ENCODE assay signal across 7 cellular contexts in the genomic region with DNA sequence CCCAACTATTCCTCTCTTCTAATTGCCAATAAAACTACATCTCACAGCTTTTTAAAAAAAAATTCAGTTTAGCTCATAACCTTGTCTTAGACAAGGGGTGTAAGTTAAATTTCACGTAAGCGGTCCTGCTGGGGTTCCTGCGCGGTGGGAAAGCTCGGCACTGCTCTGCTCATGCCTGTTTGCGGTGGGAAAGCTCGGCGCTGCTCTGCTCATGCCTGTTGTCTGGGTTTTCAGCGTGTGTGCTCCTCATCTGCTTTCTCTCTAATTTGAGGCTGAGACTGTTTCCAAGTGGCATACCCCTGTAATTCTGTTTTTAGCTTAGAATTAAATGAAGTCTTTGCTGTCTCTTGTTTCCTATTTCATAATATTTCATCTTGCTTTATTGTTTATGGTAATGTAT. TPM values are rescaled to one million over a fixed set of nuclear protein-coding genes. Genes with fewer than 3 reads are reported as not detected.
DNase-seq lines count a peak whose midpoint lies in the region; ATAC-seq and TF ChIP-seq lines count a peak whose summit lies in the region.

No MANE protein-coding gene starts in this region.

- TF ChIP-seq CTCF in GM12865 (IDR thresholded peaks at IDR 0.05; ENCODE audit: insufficient read depth, low read depth, low read length, missing control alignments) = no peak
- TF ChIP-seq CTCF in fibroblast of villous mesenchyme (IDR thresholded peaks at IDR 0.05; ENCODE audit: insufficient read depth, low read depth, low read length) = no peak
- TF ChIP-seq CTCF in tibial nerve (IDR thresholded peaks at IDR 0.05) = no peak

- 71 to 83% methylated on average over 9 of the region's 9 CpGs for WGBS in tibial nerve, 2 donors

- no peak for TF ChIP-seq EP300 in tibial nerve (IDR thresholded peaks at IDR 0.05)

- CTCF ChIA-PET in T-cell (lab: Charles Lee) = interaction anchor here in 1 of 2 donors (0.7 to 1.4 kb wide), 3 partner anchors 13 to 112 kb away, joined by 3 to 6 read pairs (median 5); no protein-coding TSS in a partner anchor

- H3K27ac Mint-ChIP-seq in T-cell = peak overlapping the region in 1 of 2 donors; percentile 54

- peaks cover 0 to 81% (median 28%) of the 10 kb centered on the region in 4 donors for H3K4me1 ChIP-seq in tibial nerve

- H3K4me3 ChIP-seq in GM12865 (ENCODE audit: low read depth, low read length) (peak overlapping the region; percentile 38; the same call in 1 of the 2 replicates), fibroblast of villous mesenchyme (ENCODE audit: low read depth, low read length) (peak overlapping the region; percentile 52), skeletal muscle cell (ENCODE audit: low read depth, low read length) (peak overlapping the region; percentile 13), tibial nerve (no peak overlapping the region)

- DNase-seq in GM12865 (ENCODE audit: low read depth) = no peak
- no peak for DNase-seq in T-cell
- DNase-seq in fibroblast of villous mesenchyme (ENCODE audit: low read depth) = peak; percentile 51
- no peak for DNase-seq in skeletal muscle cell (ENCODE audit: low read depth)
- no peak for DNase-seq in SIG-M5 treated with dmso at 0.1 percent for 504 hours (lab: John Stamatoyannopoulos, UW; ENCODE audit: unreplicated experiment)
- no peak for DNase-seq in tibial nerve (ENCODE audit: low spot score in 2 of 2)

- H3K4me1 Mint-ChIP-seq in T-cell = peaks cover 66 to 90% (median 89%) of the 10 kb centered on the region in 3 donors

- H3K9me3 ChIP-seq in tibial nerve = no peaks in the 10 kb centered on the region

- H3K27ac ChIP-seq in tibial nerve = no peak overlapping the region

- peak overlapping the region; percentile 6 to 42 (median 20) for H3K4me3 Mint-ChIP-seq in T-cell

- no peak for ATAC-seq in T-cell (replicated peaks in 1 of 4)
- no peak for ATAC-seq in GM19467 (IDR thresholded peaks at IDR 0.05; ENCODE audit: unreplicated experiment)

- no peak for TF ChIP-seq POLR2A in tibial nerve (IDR thresholded peaks at IDR 0.05)

- H3K9me3 Mint-ChIP-seq in T-cell = no peaks in the 10 kb centered on the region

- peaks cover 19% of the 10 kb centered on the region for H3K36me3 Mint-ChIP-seq in T-cell

- H3K36me3 ChIP-seq in tibial nerve = no peaks in the 10 kb centered on the region

- POLR2A ChIA-PET in T-cell (lab: Charles Lee) = interaction anchor here in 1 of 2 donors (1.3 kb wide), 1 partner anchor 11 kb away, joined by 4 read pairs; no protein-coding TSS in a partner anchor

- no peaks in the 10 kb centered on the region for H3K27me3 Mint-ChIP-seq in T-cell

- no peaks in the 10 kb centered on the region for H3K27me3 ChIP-seq in tibial nerve

RNA-seq across cellular contexts. Expression of a gene that starts 18.6 kb away (rescaled TPM):
- total RNA-seq in T-cell = 100 to 1,000 TPM; 103 to 161 (median 108) TPM
- 38.7 and 41.0 TPM in 2 replicates for total RNA-seq in fibroblast of villous mesenchyme
- 100 to 1,000 TPM in 3 of 4 donors, 10 to 100 TPM in 1; 91.5 to 123 (median 110) TPM for total RNA-seq in tibial nerve

Comparison
In these comparisons a context has a peak if more than half of its experiments do, and no peak if none do; other contexts are left out.
1. H3K4me3 ChIP-seq: peak in GM12865 (single experiment), fibroblast of villous mesenchyme (single experiment) and skeletal muscle cell (single experiment); none in tibial nerve (0 of 4).